16 cellular contexts compared by ENCODE assay signal in genomic region chr7:22138106-22138505, GRCh38.
"Had no signal": no experiment of that assay in that cellular context is flagged by ENCODE, and none has a peak within 500 bp of the region (broad histone marks: within the 10 kb centered on the region; RNA-seq: fewer than 3 reads in every experiment).

No MANE protein-coding gene starts in this region.

- H3K4me1 Mint-ChIP-seq: memory B cell; stimulated activated naive B cell treated with anti-CD40 and anti-IgM and Interleukin-4, amounts not matched to agents 10 μg/mL and 1 μg/mL and 100 μg/mL, for 72 hours had no signal

- H3K9ac ChIP-seq: SK-N-SH had no signal

- H3K36me3 Mint-ChIP-seq: memory B cell had no signal

- H3K4me2 ChIP-seq: SK-N-SH had no signal

- ATAC-seq: stimulated activated naive B cell treated with anti-CD40 and anti-IgM and Interleukin-4, amounts not matched to agents 10 μg/mL and 1 μg/mL and 100 μg/mL, for 72 hours had no signal

- H3K27me3 Mint-ChIP-seq: dendritic cell treated with granulocyte-macrophage colony-stimulating factor and Interleukin-4, amounts not matched to agents 40 ng/mL and 50 ng/mL, for 4 days; stimulated activated naive B cell treated with anti-CD40 and anti-IgM and Interleukin-4, amounts not matched to agents 10 μg/mL and 1 μg/mL and 100 μg/mL, for 72 hours had no signal

- H3K9me2 ChIP-seq: SK-N-SH had no signal

- H3K27ac Mint-ChIP-seq: activated T-helper 2 cell treated with anti-CD3 and anti-CD28 coated beads, Interferon-gamma antibody, Interleukin-2, Interleukin-4, amounts not matched to agents 10 μg/mL and 5 μg/mL and 100 μg/mL, durations not matched to agents 14 hours and 24 hours and 36 hours; dendritic cell treated with granulocyte-macrophage colony-stimulating factor and Interleukin-4, amounts not matched to agents 40 ng/mL and 50 ng/mL, for 4 days; memory B cell; stimulated activated naive B cell treated with anti-CD40 and anti-IgM and Interleukin-4, amounts not matched to agents 10 μg/mL and 1 μg/mL and 100 μg/mL, for 72 hours had no signal

- H3K4me3 Mint-ChIP-seq: dendritic cell treated with granulocyte-macrophage colony-stimulating factor and Interleukin-4, amounts not matched to agents 40 ng/mL and 50 ng/mL, for 4 days; memory B cell; stimulated activated naive B cell treated with anti-CD40 and anti-IgM and Interleukin-4, amounts not matched to agents 10 μg/mL and 1 μg/mL and 100 μg/mL, for 72 hours had no signal

- H3K9me3 ChIP-seq: esophagus squamous epithelium, right atrium auricular region, SK-N-SH, upper lobe of left lung had no signal

- DNase-seq: activated CD4-positive, alpha-beta T cell treated with anti-CD3 and anti-CD28 coated beads for 4 hours; activated CD8-positive, alpha-beta memory T cell treated with anti-CD3 and anti-CD28 coated beads for 24 hours; activated naive CD4-positive, alpha-beta T cell treated with anti-CD3 and anti-CD28 coated beads, Interleukin-2, amount 50 U/mL, for 16 hours; activated T-cell treated with anti-CD3 and anti-CD28 coated beads for 4 hours; esophagus squamous epithelium; posterior cingulate gyrus; SK-N-SH; stimulated activated naive B cell treated with anti-CD40 and anti-IgM and Interleukin-4, amounts not matched to agents 10 μg/mL and 1 μg/mL and 100 μg/mL, for 72 hours; T-helper 1 cell; upper lobe of left lung; WERI-Rb-1 had no signal

- FAIRE-seq: endometrium had no signal

- H3K4me1 ChIP-seq: esophagus squamous epithelium, right atrium auricular region had no signal

- H3K27me3 ChIP-seq: esophagus squamous epithelium, right atrium auricular region, upper lobe of left lung had no signal

- H3K27ac ChIP-seq: esophagus squamous epithelium, right atrium auricular region, WERI-Rb-1 had no signal

- H3K9me3 Mint-ChIP-seq: activated T-helper 2 cell treated with anti-CD3 and anti-CD28 coated beads, Interferon-gamma antibody, Interleukin-2, Interleukin-4, amounts not matched to agents 10 μg/mL and 5 μg/mL and 100 μg/mL, durations not matched to agents 14 hours and 24 hours and 36 hours; dendritic cell treated with granulocyte-macrophage colony-stimulating factor and Interleukin-4, amounts not matched to agents 40 ng/mL and 50 ng/mL, for 4 days; memory B cell; stimulated activated naive B cell treated with anti-CD40 and anti-IgM and Interleukin-4, amounts not matched to agents 10 μg/mL and 1 μg/mL and 100 μg/mL, for 72 hours had no signal

- H3K4me3 ChIP-seq: esophagus squamous epithelium, right atrium auricular region, upper lobe of left lung had no signal
